Comparison of ENCODE assay signal across 15 cellular contexts in genomic region chr11:14668733-14669301, GRCh38. TPM values are rescaled to one million over a fixed set of nuclear protein-coding genes. Genes with fewer than 3 reads are reported as not detected.
DNase-seq lines count a peak whose midpoint lies in the region; ATAC-seq and TF ChIP-seq lines count a peak whose summit lies in the region.
"Had no signal": no experiment of that assay in that cellular context is flagged by ENCODE, and none has a peak within 500 bp of the region (broad histone marks: within the 10 kb centered on the region; RNA-seq: fewer than 3 reads in every experiment).

No MANE protein-coding gene starts in this region.

- H3K27me3 Mint-ChIP-seq in WTC11 (ENCODE audit: low read depth) = no peaks in the 10 kb centered on the region
- no peaks in the 10 kb centered on the region for H3K27me3 Mint-ChIP-seq in activated CD4-positive, alpha-beta T cell treated with anti-CD3 and anti-CD28 coated beads for 36 hours

- no peak for TF ChIP-seq CTCF in WTC11 (IDR thresholded peaks at IDR 0.05)

- peak; percentile 48; the same call in 1 of the 2 replicates for ATAC-seq in WTC11
- ATAC-seq in stimulated activated effector memory CD8-positive, alpha-beta T cell treated with anti-CD3 and anti-CD28 coated beads, Interleukin-12 subunit alpha, Interleukin-12 subunit beta, amount 100 ng/mL, for 72 hours = peak; percentile 19
- ATAC-seq in activated CD4-positive, alpha-beta T cell treated with anti-CD3 and anti-CD28 coated beads for 36 hours = no peak

- intact Hi-C loops in activated CD4-positive, alpha-beta T cell treated with anti-CD3 and anti-CD28 coated beads for 36 hours (cut with DNase I, micrococcal nuclease) = no loop called here

- CTCF ChIA-PET in WTC11 (lab: Charles Lee) = no interaction called here
- CTCF ChIA-PET in activated CD4-positive, alpha-beta T cell treated with anti-CD3 and anti-CD28 coated beads for 36 hours (lab: Charles Lee) = interaction anchor here (1.2 kb wide), 1 partner anchor 235 kb away, joined by 4 read pairs; no protein-coding TSS in a partner anchor

- peak; percentile 71 for DNase-seq in OCI-M1 (lab: John Stamatoyannopoulos, UW)
- no peak for DNase-seq in WTC11 (ENCODE audit: low spot score)
- DNase-seq in erythroblast (lab: John Stamatoyannopoulos, UW) = peak; percentile 19 to 62
- no peak for DNase-seq in stimulated activated effector memory CD8-positive, alpha-beta T cell treated with anti-CD3 and anti-CD28 coated beads, Interleukin-12 subunit alpha, Interleukin-12 subunit beta, amount 100 ng/mL, for 72 hours (ENCODE audit: low spot score in 2 of 2)
- no peak for DNase-seq in inferior parietal cortex (ENCODE audit: extremely low spot score)
- no peak for DNase-seq in activated CD4-positive, alpha-beta T cell treated with anti-CD3 and anti-CD28 coated beads for 36 hours
- DNase-seq in NCI-H1694 (lab: John Stamatoyannopoulos, UW) = no peak
- DNase-seq: DMS79, foreskin melanocyte, islet precursor cell, KG1, NCI-H146, NCI-H2171 treated with DMSO at 0.1 percent for 48 hours, NCI-H526, T-helper 9 cell had no signal

- H3K36me3 Mint-ChIP-seq in WTC11 = peaks cover 10% of the 10 kb centered on the region
- H3K36me3 Mint-ChIP-seq in stimulated activated effector memory CD8-positive, alpha-beta T cell treated with anti-CD3 and anti-CD28 coated beads, Interleukin-12 subunit alpha, Interleukin-12 subunit beta, amount 100 ng/mL, for 72 hours = peaks cover 5% of the 10 kb centered on the region
- H3K36me3 Mint-ChIP-seq in activated CD4-positive, alpha-beta T cell treated with anti-CD3 and anti-CD28 coated beads for 36 hours (ENCODE audit: low read depth) = peaks cover 33% of the 10 kb centered on the region

- H3K4me3 Mint-ChIP-seq in WTC11 = no peak overlapping the region
- no peak overlapping the region for H3K4me3 Mint-ChIP-seq in stimulated activated effector memory CD8-positive, alpha-beta T cell treated with anti-CD3 and anti-CD28 coated beads, Interleukin-12 subunit alpha, Interleukin-12 subunit beta, amount 100 ng/mL, for 72 hours
- H3K4me3 Mint-ChIP-seq in activated CD4-positive, alpha-beta T cell treated with anti-CD3 and anti-CD28 coated beads for 36 hours = no peak overlapping the region

- peaks cover 12% of the 10 kb centered on the region for H3K4me1 Mint-ChIP-seq in WTC11
- H3K4me1 Mint-ChIP-seq in stimulated activated effector memory CD8-positive, alpha-beta T cell treated with anti-CD3 and anti-CD28 coated beads, Interleukin-12 subunit alpha, Interleukin-12 subunit beta, amount 100 ng/mL, for 72 hours = peaks cover 36% of the 10 kb centered on the region
- H3K4me1 Mint-ChIP-seq in activated CD4-positive, alpha-beta T cell treated with anti-CD3 and anti-CD28 coated beads for 36 hours = peaks cover 38% of the 10 kb centered on the region

- POLR2A ChIA-PET in WTC11 (lab: Charles Lee) = no interaction called here
- POLR2A ChIA-PET in activated CD4-positive, alpha-beta T cell treated with anti-CD3 and anti-CD28 coated beads for 36 hours (lab: Charles Lee) = no interaction called here

- no peak for TF ChIP-seq POLR2A in erythroblast (IDR thresholded peaks at IDR 0.05; ENCODE audit: low read length)

- no peak overlapping the region for H3K27ac Mint-ChIP-seq in WTC11
- H3K27ac Mint-ChIP-seq in stimulated activated effector memory CD8-positive, alpha-beta T cell treated with anti-CD3 and anti-CD28 coated beads, Interleukin-12 subunit alpha, Interleukin-12 subunit beta, amount 100 ng/mL, for 72 hours = no peak overlapping the region
- H3K27ac Mint-ChIP-seq in activated CD4-positive, alpha-beta T cell treated with anti-CD3 and anti-CD28 coated beads for 36 hours = no peak overlapping the region

- peaks cover 19% of the 10 kb centered on the region for H3K9me3 Mint-ChIP-seq in WTC11
- H3K9me3 Mint-ChIP-seq in stimulated activated effector memory CD8-positive, alpha-beta T cell treated with anti-CD3 and anti-CD28 coated beads, Interleukin-12 subunit alpha, Interleukin-12 subunit beta, amount 100 ng/mL, for 72 hours = peaks cover 6% of the 10 kb centered on the region
- H3K9me3 Mint-ChIP-seq in activated CD4-positive, alpha-beta T cell treated with anti-CD3 and anti-CD28 coated beads for 36 hours (ENCODE audit: low read depth) = peaks cover 9% of the 10 kb centered on the region

TF ChIP-seq in WTC11, 78 proteins besides CTCF, POLR2A, EP300 and RAD21 (continues in another document):
- no peak for TF ChIP-seq NR3C1 (CRISPR knock-in tag; conservative IDR thresholded peaks at IDR 0.05; ENCODE audit: low read depth)
- no peak for TF ChIP-seq NR2C2 (CRISPR knock-in tag; IDR thresholded peaks at IDR 0.05)
- no peak for TF ChIP-seq ZNF671 (CRISPR knock-in tag; IDR thresholded peaks at IDR 0.05)
- TF ChIP-seq HMGXB4 (CRISPR knock-in tag; IDR thresholded peaks at IDR 0.05) = no peak
- no peak for TF ChIP-seq NR1H2 (CRISPR knock-in tag; IDR thresholded peaks at IDR 0.05)
- TF ChIP-seq USF1 (CRISPR knock-in tag; IDR thresholded peaks at IDR 0.05) = no peak
- TF ChIP-seq SP1 (CRISPR knock-in tag; conservative IDR thresholded peaks at IDR 0.05) = no peak
- TF ChIP-seq IRF1 (CRISPR knock-in tag; IDR thresholded peaks at IDR 0.05) = no peak
- TF ChIP-seq USF2 (CRISPR knock-in tag; IDR thresholded peaks at IDR 0.05) = no peak
- TF ChIP-seq ZNF121 (CRISPR knock-in tag; IDR thresholded peaks at IDR 0.05) = no peak
- TF ChIP-seq GTF2I (CRISPR knock-in tag; conservative IDR thresholded peaks at IDR 0.05) = no peak
- TF ChIP-seq MXD4 (CRISPR knock-in tag; IDR thresholded peaks at IDR 0.05; ENCODE audit: borderline replicate concordance) = no peak
- TF ChIP-seq ZBTB43 (CRISPR knock-in tag; IDR thresholded peaks at IDR 0.05) = no peak
- TF ChIP-seq FOXK1 (CRISPR knock-in tag; IDR thresholded peaks at IDR 0.05) = no peak

RNA-seq across cellular contexts. Expression of gene PDE3B, which starts 25.2 kb away (rescaled TPM):
- total RNA-seq in WTC11 (2021) = 9.4 to 9.6 TPM (median 9.5 TPM) in 3 replicates
- 10 to 100 TPM; 24.7 to 25.8 TPM for total RNA-seq in activated CD4-positive, alpha-beta T cell treated with anti-CD3 and anti-CD28 coated beads for 36 hours

Comparison
In these comparisons a context has a peak if more than half of its experiments do, and no peak if none do; other contexts are left out.
1. DNase-seq: peak in OCI-M1 (single experiment) and erythroblast (2 of 2); none in WTC11 (single experiment), stimulated activated effector memory CD8-positive, alpha-beta T cell treated with anti-CD3 and anti-CD28 coated beads, Interleukin-12 subunit alpha, Interleukin-12 subunit beta, amount 100 ng/mL, for 72 hours (0 of 2), inferior parietal cortex (single experiment), activated CD4-positive, alpha-beta T cell treated with anti-CD3 and anti-CD28 coated beads for 36 hours (single experiment) and NCI-H1694 (single experiment).